21 cellular contexts compared by ENCODE assay signal in the genomic region with DNA sequence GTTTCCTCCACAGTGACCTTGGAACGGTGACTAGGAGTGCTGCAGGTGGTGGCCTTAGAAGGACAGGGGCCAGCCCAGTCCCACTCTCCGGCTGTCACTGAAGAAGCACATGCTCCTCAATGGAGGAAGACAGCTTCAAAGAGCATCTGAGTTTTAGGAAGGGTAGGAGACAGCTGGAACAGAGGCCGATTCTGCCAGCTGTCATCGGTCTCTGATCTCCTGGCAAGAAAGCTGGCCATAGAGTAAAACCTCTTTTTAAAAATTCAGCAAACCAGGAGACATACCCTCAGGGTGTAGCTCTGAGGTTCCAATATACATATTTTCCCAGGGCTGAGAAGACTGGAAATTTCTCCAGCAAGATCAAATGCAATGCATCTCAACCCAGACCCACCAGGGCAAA. TPM values are rescaled to one million over a fixed set of nuclear protein-coding genes. Genes with fewer than 3 reads are reported as not detected.
"Had no signal": no experiment of that assay in that cellular context is flagged by ENCODE, and none has a peak within 500 bp of the region (broad histone marks: within the 10 kb centered on the region; RNA-seq: fewer than 3 reads in every experiment).

No MANE protein-coding gene starts in this region.

- H3K36me3 ChIP-seq: esophagus muscularis mucosa, left ventricle myocardium inferior, lower lobe of right lung, neutrophil, stomach, thoracic aorta, transverse colon had no signal

- DNase-seq: effector memory CD8-positive, alpha-beta T cell; foreskin fibroblast; kidney; left cardiac atrium; left ventricle myocardium inferior; lower lobe of right lung; midbrain; naive thymus-derived CD8-positive, alpha-beta T cell; psoas muscle; retina; small intestine; stimulated activated CD4-positive, alpha-beta T cell treated with anti-CD3 and anti-CD28 coated beads, Interleukin-12 subunit alpha, Interleukin-12 subunit beta, amount 100 ng/mL, for 4 hours; stimulated activated naive CD4-positive, alpha-beta T cell; stomach; substantia nigra; transverse colon had no signal

- FAIRE-seq: colon, kidney, small intestine had no signal

- H3K4me1 ChIP-seq: lower lobe of right lung had no signal

- ATAC-seq: effector memory CD8-positive, alpha-beta T cell; left cardiac atrium; lower lobe of right lung; naive thymus-derived CD8-positive, alpha-beta T cell; psoas muscle; sciatic nerve had no signal

- H3K27ac ChIP-seq: esophagus muscularis mucosa, left ventricle myocardium inferior, lower lobe of right lung, neutrophil, psoas muscle, stomach, thoracic aorta, transverse colon had no signal

- H3K4me3 ChIP-seq: esophagus muscularis mucosa, left ventricle myocardium inferior, lower lobe of right lung, psoas muscle, stomach, thoracic aorta, transverse colon had no signal

- H3K27me3 ChIP-seq: esophagus muscularis mucosa, neutrophil, stomach, transverse colon had no signal

- H3K9me3 ChIP-seq: esophagus muscularis mucosa, left ventricle myocardium inferior, lower lobe of right lung, neutrophil, psoas muscle, stomach, thoracic aorta, transverse colon had no signal

RNA-seq across cellular contexts. Expression of gene KCNMA1, which starts 55.9 kb away (rescaled TPM):
- total RNA-seq: naive thymus-derived CD8-positive, alpha-beta T cell had no signal
- polyA plus RNA-seq: naive thymus-derived CD8-positive, alpha-beta T cell had no signal
